ENCODE assay signal across 1 cellular context in genomic region chr16:84687715-84688114, GRCh38.
TF ChIP-seq lines count a peak whose summit lies in the region.

No MANE protein-coding gene starts in this region.

TF ChIP-seq in HepG2, 621 proteins besides CTCF, POLR2A, EP300 and RAD21:
- TF ChIP-seq ZNF558 (CRISPR knock-in tag; IDR thresholded peaks at IDR 0.05; ENCODE audit: borderline replicate concordance) (no peak), PHB2 (IDR thresholded peaks at IDR 0.05; ENCODE audit: partially characterized antibody) (no peak), STAT6 (CRISPR knock-in tag; IDR thresholded peaks at IDR 0.05; ENCODE audit: borderline replicate concordance) (no peak), AKAP8 (CRISPR knock-in tag; IDR thresholded peaks at IDR 0.05) (no peak), ZBTB44 (CRISPR knock-in tag; IDR thresholded peaks at IDR 0.05) (no peak), YEATS4 (CRISPR knock-in tag; IDR thresholded peaks at IDR 0.05; ENCODE audit: borderline replicate concordance) (no peak), ZNF720 (CRISPR knock-in tag; IDR thresholded peaks at IDR 0.05) (no peak), ZMYM3 (CRISPR knock-in tag; IDR thresholded peaks at IDR 0.05) (no peak), IRX3 (CRISPR knock-in tag; IDR thresholded peaks at IDR 0.05; ENCODE audit: borderline replicate concordance, low read depth) (no peak), ZNF33B (CRISPR knock-in tag; IDR thresholded peaks at IDR 0.05) (no peak)
- TF ChIP-seq, protein P1, sequence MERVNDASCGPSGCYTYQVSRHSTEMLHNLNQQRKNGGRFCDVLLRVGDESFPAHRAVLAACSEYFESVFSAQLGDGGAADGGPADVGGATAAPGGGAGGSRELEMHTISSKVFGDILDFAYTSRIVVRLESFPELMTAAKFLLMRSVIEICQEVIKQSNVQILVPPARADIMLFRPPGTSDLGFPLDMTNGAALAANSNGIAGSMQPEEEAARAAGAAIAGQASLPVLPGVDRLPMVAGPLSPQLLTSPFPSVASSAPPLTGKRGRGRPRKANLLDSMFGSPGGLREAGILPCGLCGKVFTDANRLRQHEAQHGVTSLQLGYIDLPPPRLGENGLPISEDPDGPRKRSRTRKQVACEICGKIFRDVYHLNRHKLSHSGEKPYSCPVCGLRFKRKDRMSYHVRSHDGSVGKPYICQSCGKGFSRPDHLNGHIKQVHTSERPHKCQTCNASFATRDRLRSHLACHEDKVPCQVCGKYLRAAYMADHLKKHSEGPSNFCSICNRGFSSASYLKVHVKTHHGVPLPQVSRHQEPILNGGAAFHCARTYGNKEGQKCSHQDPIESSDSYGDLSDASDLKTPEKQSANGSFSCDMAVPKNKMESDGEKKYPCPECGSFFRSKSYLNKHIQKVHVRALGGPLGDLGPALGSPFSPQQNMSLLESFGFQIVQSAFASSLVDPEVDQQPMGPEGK (CRISPR knock-in tag; IDR thresholded peaks at IDR 0.05), result no peak
